ENCODE assay signal across 26 cellular contexts in genomic region chr5:136666970-136667620, GRCh38.
DNase-seq lines count a peak whose midpoint lies in the region; ATAC-seq and TF ChIP-seq lines count a peak whose summit lies in the region.
"Had no signal": no experiment of that assay in that cellular context is flagged by ENCODE, and none has a peak within 500 bp of the region (broad histone marks: within the 10 kb centered on the region; RNA-seq: fewer than 3 reads in every experiment).

No MANE protein-coding gene starts in this region.

- H3K27ac ChIP-seq in endodermal cell (ENCODE audit: low read depth, low read length) = no peak overlapping the region

- no peak for TF ChIP-seq CTCF in endodermal cell (conservative IDR thresholded peaks at IDR 0.05)

- H3K9me3 ChIP-seq in endodermal cell (ENCODE audit: control insufficient read depth, low read length) = peaks cover 7% of the 10 kb centered on the region
- H3K9me3 ChIP-seq: BE2C, SK-N-SH had no signal

- H3K4me1 ChIP-seq in endodermal cell (ENCODE audit: control insufficient read depth, insufficient read depth, low read length) = peaks cover 5% of the 10 kb centered on the region
- H3K4me1 ChIP-seq: BE2C had no signal

- no peak overlapping the region for H3K4me3 ChIP-seq in endodermal cell (ENCODE audit: low read length)

- H3K27ac Mint-ChIP-seq in endodermal cell = peak overlapping the region; percentile 64
- no peak overlapping the region for H3K27ac Mint-ChIP-seq in activated naive CD4-positive, alpha-beta T cell treated with anti-CD3 and anti-CD28 coated beads, Interleukin-2, amount 10 ng/mL, durations not matched to agents 7 days and 5 days
- H3K27ac Mint-ChIP-seq: activated CD8-positive, alpha-beta T cell treated with anti-CD3 and anti-CD28 coated beads, Interleukin-2, amount 10 ng/mL, durations not matched to agents 7 days and 5 days; activated T-cell treated with anti-CD3 and anti-CD28 coated beads, Interleukin-2, amount 50 U/mL, for 24 hours had no signal

- ATAC-seq in GM21360 (IDR thresholded peaks at IDR 0.05; ENCODE audit: unreplicated experiment) = peak; percentile 54
- ATAC-seq in HG03025 (IDR thresholded peaks at IDR 0.05; ENCODE audit: low FRiP score, unreplicated experiment) = peak; percentile 45
- ATAC-seq in GM21367 (IDR thresholded peaks at IDR 0.05; ENCODE audit: unreplicated experiment) = no peak
- ATAC-seq: activated CD8-positive, alpha-beta T cell treated with anti-CD3 and anti-CD28 coated beads, Interleukin-2, amount 10 ng/mL, durations not matched to agents 7 days and 5 days; HepG2 had no signal

- peaks cover 24% of the 10 kb centered on the region for H3K4me1 Mint-ChIP-seq in endodermal cell
- no peaks in the 10 kb centered on the region for H3K4me1 Mint-ChIP-seq in activated naive CD4-positive, alpha-beta T cell treated with anti-CD3 and anti-CD28 coated beads, Interleukin-2, amount 10 ng/mL, durations not matched to agents 7 days and 5 days

- DNase-seq in CMK (ENCODE audit: low read depth) (peak; percentile 38), endodermal cell (peak; percentile 73), NCI-H510A treated with DMSO at 0.1 percent for 48 hours (lab: John Stamatoyannopoulos, UW) (no peak)
- DNase-seq in stimulated activated CD4-positive, alpha-beta T cell treated with anti-CD3 and anti-CD28 coated beads, Interleukin-4, amount 100 ng/mL, for 24 hours = no peak
- DNase-seq in activated naive CD4-positive, alpha-beta T cell treated with anti-CD3 and anti-CD28 coated beads, Interleukin-2, amount 10 ng/mL, durations not matched to agents 7 days and 5 days = no peak
- DNase-seq: activated CD8-positive, alpha-beta T cell treated with anti-CD3 and anti-CD28 coated beads, Interleukin-2, amount 10 ng/mL, durations not matched to agents 7 days and 5 days; activated naive CD4-positive, alpha-beta T cell treated with anti-CD3 and anti-CD28 coated beads, Interleukin-2, amount 50 U/mL, for 16 hours; activated T-cell treated with anti-CD3 and anti-CD28 coated beads, Interleukin-2, amount 50 U/mL, for 24 hours; anterior cingulate cortex; BE2C; caudate nucleus; foreskin fibroblast; hippocampal formation; kidney; NCI-H1417; NCI-H2107; NCI-H524 treated with DMSO at 0.1 percent for 48 hours; RPMI8226; SK-N-SH; stimulated activated CD4-positive, alpha-beta T cell treated with anti-CD3 and anti-CD28 coated beads, Interleukin-12 subunit alpha, Interleukin-12 subunit beta, amount 100 ng/mL, for 4 hours; stimulated activated CD8-positive, alpha-beta memory T cell treated with anti-CD3 and anti-CD28 coated beads, Interleukin-4, amount 100 ng/mL, for 48 hours; substantia nigra had no signal

- peaks cover 7% of the 10 kb centered on the region for H3K9me3 Mint-ChIP-seq in endodermal cell
- no peaks in the 10 kb centered on the region for H3K9me3 Mint-ChIP-seq in activated naive CD4-positive, alpha-beta T cell treated with anti-CD3 and anti-CD28 coated beads, Interleukin-2, amount 10 ng/mL, durations not matched to agents 7 days and 5 days

- H3K27me3 ChIP-seq in endodermal cell (ENCODE audit: control insufficient read depth, insufficient read depth, low read length, poor library complexity, severe bottlenecking) = no peaks in the 10 kb centered on the region
- H3K27me3 ChIP-seq: BE2C had no signal

- WGBS in endodermal cell (ENCODE audit: insufficient coverage in 1 of 2, insufficient read length in 1 of 2), 2 experiments = 33 to 60% methylated on average over 1 to 8 of the region's 8 CpGs

- CTCF ChIA-PET in activated naive CD4-positive, alpha-beta T cell treated with anti-CD3 and anti-CD28 coated beads, Interleukin-2, amount 10 ng/mL, durations not matched to agents 7 days and 5 days (lab: Charles Lee) = no interaction called here

- peaks cover 3% of the 10 kb centered on the region for H3K36me3 Mint-ChIP-seq in endodermal cell (ENCODE audit: low read depth)
- no peaks in the 10 kb centered on the region for H3K36me3 Mint-ChIP-seq in activated naive CD4-positive, alpha-beta T cell treated with anti-CD3 and anti-CD28 coated beads, Interleukin-2, amount 10 ng/mL, durations not matched to agents 7 days and 5 days

- no peaks in the 10 kb centered on the region for H3K36me3 ChIP-seq in endodermal cell (ENCODE audit: control insufficient read depth, insufficient read depth, low read length)
- H3K36me3 ChIP-seq: BE2C had no signal

- H3K4me3 Mint-ChIP-seq in endodermal cell = no peak overlapping the region
- H3K4me3 Mint-ChIP-seq in activated naive CD4-positive, alpha-beta T cell treated with anti-CD3 and anti-CD28 coated beads, Interleukin-2, amount 10 ng/mL, durations not matched to agents 7 days and 5 days = no peak overlapping the region
- H3K4me3 Mint-ChIP-seq: activated CD8-positive, alpha-beta T cell treated with anti-CD3 and anti-CD28 coated beads, Interleukin-2, amount 10 ng/mL, durations not matched to agents 7 days and 5 days; activated T-cell treated with anti-CD3 and anti-CD28 coated beads, Interleukin-2, amount 50 U/mL, for 24 hours had no signal

- no peak overlapping the region for H3K9ac ChIP-seq in endodermal cell (ENCODE audit: extremely low read depth, low read length, poor library complexity, severe bottlenecking)
- H3K9ac ChIP-seq: SK-N-SH had no signal

- H3K27me3 Mint-ChIP-seq in endodermal cell (ENCODE audit: insufficient read depth) = no peaks in the 10 kb centered on the region
- no peaks in the 10 kb centered on the region for H3K27me3 Mint-ChIP-seq in activated naive CD4-positive, alpha-beta T cell treated with anti-CD3 and anti-CD28 coated beads, Interleukin-2, amount 10 ng/mL, durations not matched to agents 7 days and 5 days
- H3K27me3 Mint-ChIP-seq: activated T-cell treated with anti-CD3 and anti-CD28 coated beads, Interleukin-2, amount 50 U/mL, for 24 hours had no signal

Comparison
In these comparisons a context has a peak if more than half of its experiments do, and no peak if none do; other contexts are left out.
1. DNase-seq: peak in CMK (single experiment) and endodermal cell (single experiment); none in NCI-H510A treated with DMSO at 0.1 percent for 48 hours (single experiment), stimulated activated CD4-positive, alpha-beta T cell treated with anti-CD3 and anti-CD28 coated beads, Interleukin-4, amount 100 ng/mL, for 24 hours (single experiment) and activated naive CD4-positive, alpha-beta T cell treated with anti-CD3 and anti-CD28 coated beads, Interleukin-2, amount 10 ng/mL, durations not matched to agents 7 days and 5 days (single experiment).